In genomic region chr1:205523891-205524793, GRCh38 we compare ENCODE assay signal across 8 cellular contexts. TPM values are rescaled to one million over a fixed set of nuclear protein-coding genes. Genes with fewer than 3 reads are reported as not detected.
DNase-seq lines count a peak whose midpoint lies in the region; ATAC-seq and TF ChIP-seq lines count a peak whose summit lies in the region.

No MANE protein-coding gene starts in this region.

- no peak overlapping the region for H3K4me3 Mint-ChIP-seq in glutamatergic neuron (ENCODE audit: unreplicated experiment)

- no peaks in the 10 kb centered on the region for H3K36me3 Mint-ChIP-seq in activated naive CD4-positive, alpha-beta T cell treated with anti-CD3 and anti-CD28 coated beads, Interleukin-2, amount 50 U/mL, for 72 hours
- H3K36me3 Mint-ChIP-seq in glutamatergic neuron (ENCODE audit: unreplicated experiment): no peaks in the 10 kb centered on the region

- H3K27ac Mint-ChIP-seq in activated naive CD4-positive, alpha-beta T cell treated with anti-CD3 and anti-CD28 coated beads, Interleukin-2, amount 50 U/mL, for 72 hours: peak overlapping the region in 1 of 2 donors; percentile 28
- H3K27ac Mint-ChIP-seq in glutamatergic neuron (ENCODE audit: unreplicated experiment): no peak overlapping the region

- peak; percentile 57 to 61 for ATAC-seq in activated naive CD4-positive, alpha-beta T cell treated with anti-CD3 and anti-CD28 coated beads, Interleukin-2, amount 50 U/mL, for 72 hours
- no peak for ATAC-seq in HG02938 (IDR thresholded peaks at IDR 0.05; ENCODE audit: unreplicated experiment)

- H3K4me3 ChIP-seq in prostate gland: no peak overlapping the region
- H3K4me3 ChIP-seq in uterus: no peak overlapping the region

- no peaks in the 10 kb centered on the region for H3K9me3 Mint-ChIP-seq in activated naive CD4-positive, alpha-beta T cell treated with anti-CD3 and anti-CD28 coated beads, Interleukin-2, amount 50 U/mL, for 72 hours
- no peaks in the 10 kb centered on the region for H3K9me3 Mint-ChIP-seq in glutamatergic neuron (ENCODE audit: unreplicated experiment)

- WGBS in prostate gland: 47% methylated on average over 15 of the region's 16 CpGs

- H3K27me3 ChIP-seq in prostate gland (replicated peaks; ENCODE audit: insufficient read depth) (no peaks in the 10 kb centered on the region), uterus (no peaks in the 10 kb centered on the region)

- H3K27me3 Mint-ChIP-seq in glutamatergic neuron (ENCODE audit: unreplicated experiment): peaks cover 5% of the 10 kb centered on the region

- intact Hi-C loops in prostate gland (cut with DNase I) (loop anchor here (1.0 to 10.0 kb wide), 3 partner anchors 36 to 249 kb away; partner anchors contain the start of gene KLHDC8A), uterus (cut with DNase I; ENCODE audit: low total_unique reads) (loop anchor here (5.0 kb wide), 1 partner anchor 37 kb away; no protein-coding TSS in a partner anchor)

- H3K9me3 ChIP-seq in prostate gland: no peaks in the 10 kb centered on the region
- H3K9me3 ChIP-seq in uterus: no peaks in the 10 kb centered on the region

- H3K4me1 ChIP-seq in prostate gland (replicated peaks) (peaks cover 9% of the 10 kb centered on the region), uterus (peaks cover 4 to 22% of the 10 kb centered on the region in 2 donors)

- DNase-seq in GF-D8 (lab: John Stamatoyannopoulos, UW) (peak; percentile 7), NCI-H1048 (lab: John Stamatoyannopoulos, UW) (peak; percentile 75), SKM-1 (lab: John Stamatoyannopoulos, UW; ENCODE audit: unreplicated experiment) (peak; percentile 55), glutamatergic neuron (peak; percentile 87), prostate gland (ENCODE audit: low spot score) (peak; percentile 74), uterus (peak; percentile 77 to 85)
- DNase-seq in activated naive CD4-positive, alpha-beta T cell treated with anti-CD3 and anti-CD28 coated beads, Interleukin-2, amount 50 U/mL, for 72 hours (ENCODE audit: low spot score in 2 of 2): peak in 1 of 2 donors; percentile 73

- peak; percentile 84 for TF ChIP-seq CTCF in glutamatergic neuron (IDR thresholded peaks at IDR 0.05; ENCODE audit: partially characterized antibody, unreplicated experiment)
- TF ChIP-seq CTCF in prostate gland (IDR thresholded peaks at IDR 0.05): peak; percentile 67 to 89 (median 83)
- peak; percentile 75 to 90 (median 83) for TF ChIP-seq CTCF in uterus (IDR thresholded peaks at IDR 0.05)

- TF ChIP-seq POLR2A in prostate gland (IDR thresholded peaks at IDR 0.05): no peak
- TF ChIP-seq POLR2A in uterus (IDR thresholded peaks at IDR 0.05): no peak

- H3K27ac ChIP-seq in prostate gland (no peak overlapping the region), uterus (no peak overlapping the region)

- H3K36me3 ChIP-seq in prostate gland: no peaks in the 10 kb centered on the region
- H3K36me3 ChIP-seq in uterus: no peaks in the 10 kb centered on the region

- H3K4me1 Mint-ChIP-seq in glutamatergic neuron (ENCODE audit: low read depth, unreplicated experiment): peaks cover 28% of the 10 kb centered on the region

RNA-seq across cellular contexts. Expression of gene CDK18, which starts 19.7 kb away (rescaled TPM):
- total RNA-seq in activated naive CD4-positive, alpha-beta T cell treated with anti-CD3 and anti-CD28 coated beads, Interleukin-2, amount 50 U/mL, for 72 hours: 1 to 10 TPM; 5.9 to 7.9 TPM
- total RNA-seq in glutamatergic neuron (ENCODE audit: unreplicated experiment) (1.7 TPM), prostate gland (10 to 100 TPM; 11.1 to 16.2 TPM), uterus (10 to 100 TPM in 2 of 4 donors, 1 to 10 TPM in 2; 4.1 to 28.2 (median 8.5) TPM)
